27 cellular contexts compared by ENCODE assay signal in the genomic region with DNA sequence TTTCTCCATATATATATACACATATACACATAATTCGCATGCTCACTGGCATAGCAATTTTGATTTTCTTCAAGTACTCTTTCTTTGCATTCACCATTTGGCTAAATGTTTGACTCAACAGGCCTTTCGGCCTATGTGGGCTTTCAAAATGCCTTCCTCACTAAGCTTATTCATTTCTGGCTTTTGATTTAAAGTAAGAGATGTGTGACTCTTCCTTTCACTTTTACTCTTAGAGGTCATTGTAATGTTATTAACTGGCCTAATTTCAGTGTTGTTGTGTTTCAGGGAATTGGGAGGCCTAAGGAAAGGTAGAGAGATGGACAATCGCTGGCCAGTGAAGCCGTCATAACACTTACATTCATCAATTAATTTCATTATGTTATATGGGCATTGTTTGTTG. TPM values are rescaled to one million over a fixed set of nuclear protein-coding genes. Genes with fewer than 3 reads are reported as not detected.
DNase-seq lines count a peak whose midpoint lies in the region; ATAC-seq, FAIRE-seq and TF ChIP-seq lines count a peak whose summit lies in the region.
"Had no signal": no experiment of that assay in that cellular context is flagged by ENCODE, and none has a peak within 500 bp of the region (broad histone marks: within the 10 kb centered on the region; RNA-seq: fewer than 3 reads in every experiment).

No MANE protein-coding gene starts in this region.

- peak overlapping the region; percentile 5; the same call in 1 of the 2 replicates for H2AFZ ChIP-seq in OCI-LY3 (ENCODE audit: low read depth, low read length)

- no peaks in the 10 kb centered on the region for H3K79me2 ChIP-seq in OCI-LY3 (ENCODE audit: low read length)

- H3K4me3 Mint-ChIP-seq in activated CD4-positive, alpha-beta T cell treated with anti-CD3 and anti-CD28 coated beads for 36 hours, result no peak overlapping the region
- peak overlapping the region; percentile 38 to 52 for H3K4me3 Mint-ChIP-seq in effector memory CD8-positive, alpha-beta T cell
- H3K4me3 Mint-ChIP-seq: activated CD4-positive, alpha-beta T cell treated with anti-CD3 and anti-CD28 coated beads, Interleukin-2, amount 10 ng/mL, durations not matched to agents 7 days and 5 days; B cell had no signal

- no peaks in the 10 kb centered on the region for H4K20me1 ChIP-seq in OCI-LY3 (ENCODE audit: insufficient read depth, low read length)

- CTCF ChIA-PET in activated CD4-positive, alpha-beta T cell treated with anti-CD3 and anti-CD28 coated beads for 36 hours (lab: Charles Lee), result no interaction called here
- CTCF ChIA-PET in RWPE1 (lab: Yijun Ruan, JAX), result no interaction called here

- POLR2A ChIA-PET in activated CD4-positive, alpha-beta T cell treated with anti-CD3 and anti-CD28 coated beads for 36 hours (lab: Charles Lee), result interaction anchor here (1.8 kb wide), 1 partner anchor 11 kb away, joined by 4 read pairs; no protein-coding TSS in a partner anchor
- POLR2A ChIA-PET in RWPE1 (lab: Yijun Ruan, JAX; ENCODE audit: low non-redundant PET), result no interaction called here

- H3K27ac ChIP-seq in OCI-LY3 (ENCODE audit: low read length) (peak overlapping the region; percentile 24), RWPE1 (no peak overlapping the region)
- H3K27ac ChIP-seq: ascending aorta, esophagus muscularis mucosa, gastroesophageal sphincter, uterus had no signal

- H3K36me3 Mint-ChIP-seq in activated CD4-positive, alpha-beta T cell treated with anti-CD3 and anti-CD28 coated beads for 36 hours (ENCODE audit: low read depth), result no peaks in the 10 kb centered on the region
- peaks cover 8% of the 10 kb centered on the region for H3K36me3 Mint-ChIP-seq in effector memory CD8-positive, alpha-beta T cell (ENCODE audit: insufficient read depth)
- H3K36me3 Mint-ChIP-seq: naive thymus-derived CD4-positive, alpha-beta T cell had no signal

- no peaks in the 10 kb centered on the region for H3K36me3 ChIP-seq in OCI-LY3 (replicated peaks; ENCODE audit: low read depth, low read length)
- H3K36me3 ChIP-seq: ascending aorta, esophagus muscularis mucosa, gastroesophageal sphincter, uterus had no signal

- peaks cover 21% of the 10 kb centered on the region for H3K4me1 Mint-ChIP-seq in activated CD4-positive, alpha-beta T cell treated with anti-CD3 and anti-CD28 coated beads for 36 hours
- H3K4me1 Mint-ChIP-seq in effector memory CD8-positive, alpha-beta T cell (ENCODE audit: low read depth in 2 of 2), result peaks cover 31 to 64% of the 10 kb centered on the region in 2 donors
- H3K4me1 Mint-ChIP-seq: B cell had no signal

- H3K27me3 Mint-ChIP-seq in activated CD4-positive, alpha-beta T cell treated with anti-CD3 and anti-CD28 coated beads for 36 hours, result peaks cover 5% of the 10 kb centered on the region
- no peaks in the 10 kb centered on the region for H3K27me3 Mint-ChIP-seq in effector memory CD8-positive, alpha-beta T cell
- H3K27me3 Mint-ChIP-seq: B cell had no signal

- H3K4me1 ChIP-seq in OCI-LY3 (ENCODE audit: low read length), result peaks cover 29% of the 10 kb centered on the region
- H3K4me1 ChIP-seq: ascending aorta, esophagus muscularis mucosa, gastroesophageal sphincter, uterus had no signal

- peak; percentile 40 for DNase-seq in activated CD4-positive, alpha-beta T cell treated with anti-CD3 and anti-CD28 coated beads for 36 hours
- DNase-seq in activated CD4-positive, alpha-beta T cell treated with anti-CD3 and anti-CD28 coated beads for 4 hours, result no peak
- DNase-seq in GM19239 (ENCODE audit: insufficient read length, low spot score) (no peak), RWPE1 (ENCODE audit: low spot score) (no peak), hepatic stellate cell (ENCODE audit: low spot score) (no peak)
- no peak for DNase-seq in effector memory CD8-positive, alpha-beta T cell
- no peak for DNase-seq in stimulated activated naive CD4-positive, alpha-beta T cell (lab: John Stamatoyannopoulos, UW)
- DNase-seq: 8988T; cerebellar nuclear complex; effector CD4-positive, alpha-beta T cell; EL; Kasumi-1; left cardiac atrium; mesenchymal stem cell; NCI-H1092 treated with DMSO at 0.1 percent for 48 hours; NCI-H2081 treated with DMSO at 0.1 percent for 48 hours; NCI-H510A treated with DMSO at 0.1 percent for 48 hours; uterus had no signal

- peak; percentile 90 for ATAC-seq in activated CD4-positive, alpha-beta T cell treated with anti-CD3 and anti-CD28 coated beads for 36 hours
- ATAC-seq in effector memory CD8-positive, alpha-beta T cell (replicated peaks), result no peak
- ATAC-seq: gastroesophageal sphincter, left cardiac atrium had no signal

- no peaks in the 10 kb centered on the region for H3K9me3 Mint-ChIP-seq in activated CD4-positive, alpha-beta T cell treated with anti-CD3 and anti-CD28 coated beads for 36 hours (ENCODE audit: low read depth)
- H3K9me3 Mint-ChIP-seq in effector memory CD8-positive, alpha-beta T cell, result peaks cover 0 to 2% of the 10 kb centered on the region in 2 donors

- FAIRE-seq in GM19239 (lab: Jason Lieb, UNC), result peak; percentile 66
- FAIRE-seq: TTC549 had no signal

- no peaks in the 10 kb centered on the region for H3K9me3 ChIP-seq in OCI-LY3 (ENCODE audit: insufficient read depth, low read length)
- H3K9me3 ChIP-seq: ascending aorta, esophagus muscularis mucosa, gastroesophageal sphincter, uterus had no signal

- H3K27ac Mint-ChIP-seq in activated CD4-positive, alpha-beta T cell treated with anti-CD3 and anti-CD28 coated beads for 36 hours, result peak overlapping the region; percentile 20
- peak overlapping the region; percentile 85 to 88 for H3K27ac Mint-ChIP-seq in effector memory CD8-positive, alpha-beta T cell
- H3K27ac Mint-ChIP-seq: activated CD4-positive, alpha-beta T cell treated with anti-CD3 and anti-CD28 coated beads, Interleukin-2, amount 10 ng/mL, durations not matched to agents 7 days and 5 days; B cell had no signal

- H3K27me3 ChIP-seq in OCI-LY3 (ENCODE audit: low read depth, low read length), result no peaks in the 10 kb centered on the region
- H3K27me3 ChIP-seq: ascending aorta, esophagus muscularis mucosa, gastroesophageal sphincter, uterus had no signal

- intact Hi-C loops in activated CD4-positive, alpha-beta T cell treated with anti-CD3 and anti-CD28 coated beads for 36 hours (cut with DNase I, micrococcal nuclease), result loop anchor here (1.0 to 5.0 kb wide), 4 partner anchors 11 to 80 kb away; a partner anchor contains a TSS

- no peak overlapping the region for H3K9ac ChIP-seq in OCI-LY3 (ENCODE audit: low read length)

- TF ChIP-seq CTCF in OCI-LY3 (IDR thresholded peaks at IDR 0.05; ENCODE audit: low read depth, low read length) (no peak), RWPE1 (conservative IDR thresholded peaks at IDR 0.05; ENCODE audit: low read depth) (no peak)

- H3K4me3 ChIP-seq in OCI-LY3 (ENCODE audit: low read length), result no peak overlapping the region
- H3K4me3 ChIP-seq: ascending aorta, esophagus muscularis mucosa, gastroesophageal sphincter, uterus had no signal

- peak overlapping the region; percentile 43 for H3K4me2 ChIP-seq in OCI-LY3 (ENCODE audit: low read length)

RNA-seq across cellular contexts. Expression of a gene that starts 14.5 kb away (rescaled TPM):
- under 1 TPM; 0.05 to 0.28 TPM for total RNA-seq in activated CD4-positive, alpha-beta T cell treated with anti-CD3 and anti-CD28 coated beads for 36 hours
- total RNA-seq: HT1080 had no signal
